ENCODE assay signal across 14 cellular contexts in the genomic region with DNA sequence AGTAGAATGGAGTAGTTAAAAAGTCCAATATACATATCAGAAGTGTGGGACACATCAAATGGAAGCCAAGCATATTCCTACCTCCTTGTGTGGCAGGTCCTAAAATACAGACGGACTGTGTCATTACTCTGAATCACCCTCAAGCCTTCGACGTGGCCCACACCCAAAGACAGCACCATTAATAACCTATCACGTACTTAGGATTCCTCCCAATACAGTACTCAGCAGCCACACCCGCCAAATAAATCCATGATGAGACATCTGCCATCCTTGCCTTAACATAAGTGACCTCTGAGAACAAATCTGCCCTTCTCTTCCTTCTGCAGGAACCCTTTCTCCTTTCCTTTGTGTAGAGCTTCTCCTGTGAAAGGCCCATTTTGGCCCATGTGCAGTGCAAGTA. TPM values are rescaled to one million over a fixed set of nuclear protein-coding genes. Genes with fewer than 3 reads are reported as not detected.
DNase-seq lines count a peak whose midpoint lies in the region; ATAC-seq and TF ChIP-seq lines count a peak whose summit lies in the region.
"Had no signal": no experiment of that assay in that cellular context is flagged by ENCODE, and none has a peak within 500 bp of the region (broad histone marks: within the 10 kb centered on the region; RNA-seq: fewer than 3 reads in every experiment).

No MANE protein-coding gene starts in this region.

- H3K36me3 Mint-ChIP-seq in brain = peaks cover 55% of the 10 kb centered on the region
- H3K36me3 Mint-ChIP-seq in naive thymus-derived CD8-positive, alpha-beta T cell = peaks cover 11 to 44% (median 35%) of the 10 kb centered on the region in 3 donors

- peak overlapping the region in 3 of 5 experiments; percentile 11 to 57 (median 29) for H3K27ac Mint-ChIP-seq in brain
- peak overlapping the region in 1 of 10 donors; percentile 61 for H3K27ac Mint-ChIP-seq in naive thymus-derived CD8-positive, alpha-beta T cell

- peaks cover 32% of the 10 kb centered on the region for H3K4me1 ChIP-seq in ACC112 (ENCODE audit: control insufficient read depth, insufficient read depth, low read length, unreplicated experiment)

- TF ChIP-seq CTCF in brain (conservative IDR thresholded peaks at IDR 0.05) = no peak

- peak overlapping the region; percentile 93 for H3K27ac ChIP-seq in ACC112 (ENCODE audit: low read depth, low read length)

- H3K27me3 ChIP-seq in ACC112 (ENCODE audit: insufficient read depth, low read length) = no peaks in the 10 kb centered on the region

- POLR2A ChIA-PET in naive thymus-derived CD8-positive, alpha-beta T cell (lab: Charles Lee) = no interaction called here

- peaks cover 30% of the 10 kb centered on the region for H3K4me1 Mint-ChIP-seq in brain
- peaks cover 24 to 60% (median 55%) of the 10 kb centered on the region in 4 donors for H3K4me1 Mint-ChIP-seq in naive thymus-derived CD8-positive, alpha-beta T cell

- DNase-seq in HPDE6-E6E7 (ENCODE audit: extremely low spot score) (peak; percentile 58), left colon (no peak), NAMALWA (ENCODE audit: low spot score) (no peak), inferior parietal cortex (ENCODE audit: extremely low spot score) (no peak)
- no peak for DNase-seq in naive thymus-derived CD8-positive, alpha-beta T cell
- DNase-seq in activated T-cell treated with anti-CD3 and anti-CD28 coated beads, Interleukin-2, amount 50 U/mL, for 48 hours = no peak
- DNase-seq: activated CD4-positive, CD25-positive, alpha-beta regulatory T cell; activated effector memory CD4-positive, alpha-beta T cell treated with anti-CD3 and anti-CD28 coated beads, Interleukin-2, amount 50 U/mL, for 16 hours; CD4-positive, CD25-positive, alpha-beta regulatory T cell; NCI-H1417; stimulated activated naive CD4-positive, alpha-beta T cell had no signal

- no peak overlapping the region for H3K4me3 ChIP-seq in ACC112 (ENCODE audit: low read depth, low read length)
- H3K4me3 ChIP-seq: lung had no signal

- H3K36me3 ChIP-seq in ACC112 (ENCODE audit: insufficient read depth, low read length) = peaks cover 14% of the 10 kb centered on the region; the same call in 1 of the 2 replicates

- no peak overlapping the region for H3K4me3 Mint-ChIP-seq in brain
- H3K4me3 Mint-ChIP-seq in naive thymus-derived CD8-positive, alpha-beta T cell = peak overlapping the region in 1 of 10 donors; percentile 15
- H3K4me3 Mint-ChIP-seq: CD4-positive, CD25-positive, alpha-beta regulatory T cell had no signal

- peaks cover 88% of the 10 kb centered on the region for H3K79me2 ChIP-seq in ACC112 (ENCODE audit: control insufficient read depth, insufficient read depth, low read length, unreplicated experiment)

- peak; percentile 92 for ATAC-seq in left colon
- ATAC-seq in naive thymus-derived CD8-positive, alpha-beta T cell = no peak

- no peak overlapping the region for H2AFZ ChIP-seq in ACC112 (ENCODE audit: low read length, unreplicated experiment)

- intact Hi-C loops in left colon (cut with DNase I, micrococcal nuclease) = no loop called here

- H3K9me3 Mint-ChIP-seq in brain = peaks cover 15 to 26% (median 16%) of the 10 kb centered on the region in 5 experiments
- H3K9me3 Mint-ChIP-seq in naive thymus-derived CD8-positive, alpha-beta T cell = peaks cover 0 to 15% (median 0%) of the 10 kb centered on the region in 9 donors

- no peaks in the 10 kb centered on the region for H3K27me3 Mint-ChIP-seq in brain
- no peaks in the 10 kb centered on the region for H3K27me3 Mint-ChIP-seq in naive thymus-derived CD8-positive, alpha-beta T cell
- H3K27me3 Mint-ChIP-seq: CD4-positive, CD25-positive, alpha-beta regulatory T cell had no signal

RNA-seq across cellular contexts. Expression of a gene that starts 38.8 kb away (rescaled TPM):
- polyA plus RNA-seq in brain (ENCODE audit: insufficient read depth, low read depth, low replicate concordance) = 45.3 TPM
- total RNA-seq in left colon = 10 to 100 TPM; 59.5 to 71.5 TPM
- total RNA-seq in naive thymus-derived CD8-positive, alpha-beta T cell = 10 to 100 TPM; 57.2 to 64.5 TPM
- 10 to 100 TPM; 42.7 to 56.5 (median 50.4) TPM for polyA plus RNA-seq in naive thymus-derived CD8-positive, alpha-beta T cell
